In genomic region chr2:74458957-74459290, GRCh38 we compare ENCODE assay signal across 8 cellular contexts. TPM values are rescaled to one million over a fixed set of nuclear protein-coding genes. Genes with fewer than 3 reads are reported as not detected.
DNase-seq lines count a peak whose midpoint lies in the region; ATAC-seq, FAIRE-seq and TF ChIP-seq lines count a peak whose summit lies in the region.

No MANE protein-coding gene starts in this region.

- no peak for TF ChIP-seq CTCF in HFF-Myc (IDR thresholded peaks at IDR 0.05; ENCODE audit: low read depth, low read length, missing control alignments)
- TF ChIP-seq CTCF in WTC11 (IDR thresholded peaks at IDR 0.05): no peak
- TF ChIP-seq CTCF in right atrium auricular region (IDR thresholded peaks at IDR 0.05): no peak

- peak overlapping the region; percentile 96 for H3K4me3 Mint-ChIP-seq in WTC11

- H3K9me3 Mint-ChIP-seq in WTC11: no peaks in the 10 kb centered on the region

- 0 to 2% (median 2%) methylated on average over 9 of the region's 9 CpGs for WGBS in small intestine, 3 donors

- H3K27ac ChIP-seq in right atrium auricular region: peak overlapping the region; percentile 52 to 77
- H3K27ac ChIP-seq in small intestine (ENCODE audit: low read depth in 1 of 2, low read length in 1 of 2): peak overlapping the region; percentile 16 to 32

- H3K27me3 ChIP-seq in right atrium auricular region (no peaks in the 10 kb centered on the region), small intestine (ENCODE audit: control insufficient read depth in 2 of 2, insufficient read depth in 2 of 2, low read length in 2 of 2) (no peaks in the 10 kb centered on the region)

- H3K4me3 ChIP-seq in HFF-Myc (replicated peaks; ENCODE audit: low read depth, low read length) (peak overlapping the region; percentile 92), right atrium auricular region (peak overlapping the region; percentile 53 to 78), small intestine (ENCODE audit: low read depth in 1 of 2, low read length in 2 of 2) (peak overlapping the region; percentile 39 to 72)

- CTCF ChIA-PET in WTC11 (lab: Charles Lee): interaction anchor here (1.2 to 3.1 kb wide), 9 partner anchors 10 to 124 kb away, joined by 3 to 18 read pairs (median 4); partner anchors contain the start of gene CCDC142

- H3K4me1 Mint-ChIP-seq in WTC11: peaks cover 38% of the 10 kb centered on the region

- no peak for DNase-seq in HFF-Myc (ENCODE audit: extremely low read depth, low read depth)
- DNase-seq in WTC11 (ENCODE audit: low spot score): no peak
- DNase-seq in right atrium auricular region (ENCODE audit: low spot score): no peak
- no peak for DNase-seq in small intestine
- DNase-seq in SKM-1 (lab: John Stamatoyannopoulos, UW; ENCODE audit: unreplicated experiment): no peak
- DNase-seq in HUDEP-2 (lab: John Stamatoyannopoulos, UW; ENCODE audit: unreplicated experiment in 76 of 76): no peak

- peak overlapping the region; percentile 93 for H3K27ac Mint-ChIP-seq in WTC11

- H3K27me3 Mint-ChIP-seq in WTC11 (ENCODE audit: low read depth): no peaks in the 10 kb centered on the region

- H3K9me3 ChIP-seq in right atrium auricular region (no peaks in the 10 kb centered on the region), small intestine (ENCODE audit: control insufficient read depth, low read depth) (no peaks in the 10 kb centered on the region)

- H3K36me3 Mint-ChIP-seq in WTC11: peaks cover 9% of the 10 kb centered on the region

- H3K36me3 ChIP-seq in right atrium auricular region (peaks cover 19% of the 10 kb centered on the region), small intestine (ENCODE audit: control insufficient read depth in 2 of 2, insufficient read depth in 2 of 2, low read length in 2 of 2) (peaks cover 3 to 7% of the 10 kb centered on the region in 2 donors)

- no peak for ATAC-seq in WTC11
- no peak for ATAC-seq in GM19463 (IDR thresholded peaks at IDR 0.05; ENCODE audit: unreplicated experiment)
- ATAC-seq in HG03378 (IDR thresholded peaks at IDR 0.05; ENCODE audit: unreplicated experiment): no peak

- POLR2A ChIA-PET in WTC11 (lab: Charles Lee): interaction anchor here (0.6 to 2.7 kb wide), 11 partner anchors 9 to 67 kb away, joined by 3 to 29 read pairs (median 6); partner anchors contain the start of genes LBX2, MRPL53, PCGF1 and RTKN

- H3K4me1 ChIP-seq in right atrium auricular region (peaks cover 0 to 43% of the 10 kb centered on the region in 2 donors), small intestine (ENCODE audit: control insufficient read depth in 2 of 2, insufficient read depth in 1 of 2, low read depth in 1 of 2, low read length in 1 of 2) (peaks cover 3 to 9% of the 10 kb centered on the region in 2 donors)

- FAIRE-seq in small intestine (lab: Jason Lieb, UNC): no peak

TF ChIP-seq in WTC11, 78 proteins besides CTCF, POLR2A, EP300 and RAD21 (continues in another document):
- no peak for TF ChIP-seq FOXJ3 (CRISPR knock-in tag; IDR thresholded peaks at IDR 0.05; ENCODE audit: borderline replicate concordance)
- no peak for TF ChIP-seq ZBTB21 (CRISPR knock-in tag; IDR thresholded peaks at IDR 0.05; ENCODE audit: borderline replicate concordance)
- no peak for TF ChIP-seq MXD4 (CRISPR knock-in tag; IDR thresholded peaks at IDR 0.05; ENCODE audit: borderline replicate concordance)
- TF ChIP-seq OVOL2 (CRISPR knock-in tag; IDR thresholded peaks at IDR 0.05; ENCODE audit: borderline replicate concordance): no peak
- no peak for TF ChIP-seq ZNF425 (CRISPR knock-in tag; conservative IDR thresholded peaks at IDR 0.05)
- no peak for TF ChIP-seq ZNF121 (CRISPR knock-in tag; IDR thresholded peaks at IDR 0.05)
- no peak for TF ChIP-seq TP53 (CRISPR knock-in tag; IDR thresholded peaks at IDR 0.05)
- TF ChIP-seq NFYB (CRISPR knock-in tag; conservative IDR thresholded peaks at IDR 0.05; ENCODE audit: low read depth): no peak
- no peak for TF ChIP-seq ZNF532 (CRISPR knock-in tag; IDR thresholded peaks at IDR 0.05; ENCODE audit: borderline replicate concordance)
- TF ChIP-seq MYBL2 (CRISPR knock-in tag; IDR thresholded peaks at IDR 0.05): no peak
- TF ChIP-seq FOXP4 (CRISPR knock-in tag; IDR thresholded peaks at IDR 0.05): no peak
- TF ChIP-seq MLX (CRISPR knock-in tag; IDR thresholded peaks at IDR 0.05): no peak
- no peak for TF ChIP-seq KAT7 (CRISPR knock-in tag; IDR thresholded peaks at IDR 0.05; ENCODE audit: borderline replicate concordance)

RNA-seq across cellular contexts. Expression of gene WBP1, which starts 0.7 kb away (rescaled TPM):
- total RNA-seq in WTC11 (2021) (66.0 to 86.6 TPM (median 86.0 TPM) in 3 replicates), right atrium auricular region (10 to 100 TPM; 43.0 to 57.4 TPM)
- 10 to 100 TPM; 55.1 to 82.7 (median 56.8) TPM for polyA plus RNA-seq in small intestine

RNA-seq across cellular contexts. Expression of gene INO80B, which starts 4.0 kb away (rescaled TPM):
- 15.8 to 20.2 TPM (median 17.3 TPM) in 3 replicates for total RNA-seq in WTC11 (2021)
- total RNA-seq in right atrium auricular region: 10 to 100 TPM; 10.4 to 14.6 TPM
- 10 to 100 TPM; 28.7 to 43.8 (median 38.6) TPM for polyA plus RNA-seq in small intestine

RNA-seq across cellular contexts. Expression of gene MOGS, which starts 6.3 kb away (rescaled TPM):
- 63.3 to 73.7 TPM (median 67.6 TPM) in 3 replicates for total RNA-seq in WTC11 (2021)
- 10 to 100 TPM; 22.6 to 26.1 TPM for total RNA-seq in right atrium auricular region
- 10 to 100 TPM; 38.4 to 63.2 (median 61.7) TPM for polyA plus RNA-seq in small intestine

RNA-seq across cellular contexts. Expression of gene MRPL53, which starts 13.6 kb away (rescaled TPM):
- 52.1 to 62.6 TPM (median 55.0 TPM) in 3 replicates for total RNA-seq in WTC11 (2021)
- 10 to 100 TPM; 19.8 to 81.4 TPM for total RNA-seq in right atrium auricular region
- polyA plus RNA-seq in small intestine: 10 to 100 TPM; 46.7 to 75.1 (median 56.6) TPM

RNA-seq across cellular contexts. Expression of gene RTKN, which starts 17.2 kb away (rescaled TPM):
- total RNA-seq in WTC11 (2021): 66.6 to 80.1 TPM (median 67.7 TPM) in 3 replicates
- total RNA-seq in right atrium auricular region: 10 to 100 TPM; 10.4 to 15.3 TPM
- polyA plus RNA-seq in small intestine: 10 to 100 TPM; 51.1 to 78.7 (median 60.7) TPM
